10 cellular contexts compared by ENCODE assay signal in the genomic region with DNA sequence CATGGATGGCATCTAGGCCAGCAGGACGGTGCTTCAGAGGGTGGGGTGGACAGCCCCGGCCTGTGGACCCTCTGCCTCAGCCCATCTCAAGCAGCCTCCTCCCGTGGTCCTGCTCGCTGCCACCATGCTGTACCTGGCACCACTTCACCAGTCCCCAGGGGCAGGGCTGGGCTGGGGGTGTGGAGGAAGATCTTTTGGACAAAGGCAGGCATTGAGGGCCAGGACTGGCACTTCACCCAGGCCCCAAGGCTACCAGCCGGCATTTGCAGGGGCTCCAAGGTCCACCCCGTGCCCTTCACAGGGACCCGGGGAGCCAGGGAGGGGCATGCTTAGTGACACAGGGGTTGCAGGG. TPM values are rescaled to one million over a fixed set of nuclear protein-coding genes. Genes with fewer than 3 reads are reported as not detected.
A peak's percentile ranks its signal among the peaks of the same experiment; 100 is the strongest.
DNase-seq lines count a peak whose midpoint lies in the region; ATAC-seq, FAIRE-seq and TF ChIP-seq lines count a peak whose summit lies in the region.
"Had no signal": no experiment of that assay in that cellular context is flagged by ENCODE, and none has a peak within 500 bp of the region (broad histone marks: within the 10 kb centered on the region; RNA-seq: fewer than 3 reads in every experiment).

No MANE protein-coding gene starts in this region.

- intact Hi-C loops in mammary epithelial cell (cut with micrococcal nuclease), result loop anchor here (1.0 kb wide), 5 partner anchors 30 to 287 kb away; partner anchors contain the start of genes IDH3G and SSR4

- H3K36me3 ChIP-seq in mammary epithelial cell (ENCODE audit: insufficient read depth, low read length) (no peaks in the 10 kb centered on the region), rectal smooth muscle tissue (ENCODE audit: control insufficient read depth, insufficient read depth, low read length) (no peaks in the 10 kb centered on the region)

- peak overlapping the region; percentile 25 to 68 (median 66) for H3K4me3 ChIP-seq in mammary epithelial cell (replicated peaks in 1 of 3; ENCODE audit: insufficient read depth in 1 of 3, low read depth in 2 of 3, low read length in 3 of 3)
- H3K4me3 ChIP-seq in rectal smooth muscle tissue (ENCODE audit: low read length), result peak overlapping the region; percentile 46

- H3K9ac ChIP-seq in mammary epithelial cell (ENCODE audit: insufficient read depth, low read length) (no peak overlapping the region), rectal smooth muscle tissue (ENCODE audit: low read length) (no peak overlapping the region)

- H3K4me2 ChIP-seq in mammary epithelial cell (ENCODE audit: insufficient read depth, low read depth, low read length), result peak overlapping the region; percentile 94

- no peak for ATAC-seq in GM18520 (IDR thresholded peaks at IDR 0.05; ENCODE audit: unreplicated experiment)

- peak; percentile 19 for DNase-seq in GM12892 (ENCODE audit: insufficient read length)
- no peak for DNase-seq in mammary epithelial cell
- no peak for DNase-seq in NCI-H2107 treated with DMSO at 0.1 percent for 48 hours (lab: John Stamatoyannopoulos, UW; ENCODE audit: unreplicated experiment)
- no peak for DNase-seq in effector CD8-positive, alpha-beta T cell (lab: John Stamatoyannopoulos, UW)
- DNase-seq: DND-41; KBM-7; stimulated activated naive CD4-positive, alpha-beta T cell treated with Interleukin-2 at 50 U/mL for 16 hours; T1000 had no signal

- peaks cover 30% of the 10 kb centered on the region for H3K4me1 ChIP-seq in mammary epithelial cell (ENCODE audit: insufficient read depth, low read length)
- H3K4me1 ChIP-seq in rectal smooth muscle tissue (ENCODE audit: control insufficient read depth, insufficient read depth, low read length), result peaks cover 4% of the 10 kb centered on the region

- dilution Hi-C loops in mammary epithelial cell (cut with HindIII; ENCODE audit: low sequenced_read_pairs), result no loop called here

- H3K27ac ChIP-seq in mammary epithelial cell (ENCODE audit: insufficient read depth, low read depth, low read length), result no peak overlapping the region
- peak overlapping the region; percentile 79 for H3K27ac ChIP-seq in rectal smooth muscle tissue (ENCODE audit: low read depth, low read length)

- TF ChIP-seq POLR2A in GM12892 (IDR thresholded peaks at IDR 0.05; ENCODE audit: low read depth, low read length), result no peak

- 53% methylated on average over 2 of the region's 7 CpGs for WGBS in mammary epithelial cell (ENCODE audit: low coverage, missing lambda C conversion rate)

- no peak for TF ChIP-seq CTCF in mammary epithelial cell (conservative IDR thresholded peaks at IDR 0.05 in 1 of 2, IDR thresholded peaks at IDR 0.05 in 1 of 2; ENCODE audit: extremely low read depth in 1 of 2, insufficient read depth in 1 of 2, low read depth in 1 of 2, low read length in 2 of 2)

- H3K27me3 ChIP-seq in mammary epithelial cell (ENCODE audit: insufficient read depth, low read length) (no peaks in the 10 kb centered on the region), rectal smooth muscle tissue (ENCODE audit: control insufficient read depth, insufficient read depth, low read length) (no peaks in the 10 kb centered on the region)

- FAIRE-seq in GM12892 (lab: Jason Lieb, UNC), result no peak

- no peaks in the 10 kb centered on the region for H3K9me3 ChIP-seq in mammary epithelial cell (replicated peaks; ENCODE audit: insufficient read depth, low read length)

- CTCF ChIA-PET in mammary epithelial cell (lab: Charles Lee; ENCODE audit: low non-redundant PET), result no interaction called here

- in situ Hi-C loops in mammary epithelial cell (cut with MboI; ENCODE audit: low sequenced_read_pairs in 2 of 2), result loop anchor here in 1 of 2 donors (25.0 kb wide), 1 partner anchor 198 kb away; the partner anchor contains the start of genes HCFC1 and TMEM187

- peaks cover 15% of the 10 kb centered on the region for H3K79me2 ChIP-seq in mammary epithelial cell (ENCODE audit: insufficient read depth, low read length)

- no TSS peak for BruUV-seq in mammary epithelial cell (replicated peaks; lab: Mats Ljungman, UMichigan)

- H4K20me1 ChIP-seq in mammary epithelial cell (ENCODE audit: insufficient read depth, low read length), result no peaks in the 10 kb centered on the region

- no peak overlapping the region for H2AFZ ChIP-seq in mammary epithelial cell (ENCODE audit: low read depth, low read length)

RNA-seq across cellular contexts. Expression of gene PLXNB3, which starts 0.7 kb away (rescaled TPM):
- polyA plus RNA-seq in GM12892 (2012; ENCODE audit: missing spikeins), result not detected
- total RNA-seq in mammary epithelial cell, result 10 to 100 TPM; 15.2 to 24.6 TPM
- polyA plus RNA-seq in mammary epithelial cell, result 12.0 TPM
- polyA minus RNA-seq in mammary epithelial cell, result 3.6 TPM

RNA-seq across cellular contexts. Expression of gene SRPK3, which starts 16.1 kb away (rescaled TPM):
- 0.32 TPM for polyA plus RNA-seq in GM12892 (2012; ENCODE audit: missing spikeins)
- total RNA-seq in mammary epithelial cell, result under 1 TPM; 0.09 to 0.33 TPM
- polyA plus RNA-seq in mammary epithelial cell, result 0.10 TPM
- not detected for polyA minus RNA-seq in mammary epithelial cell

RNA-seq across cellular contexts. Expression of gene IDH3G, which starts 29.4 kb away (rescaled TPM):
- polyA plus RNA-seq in GM12892 (2012; ENCODE audit: missing spikeins), result 33.2 TPM
- total RNA-seq in mammary epithelial cell, result 10 to 100 TPM; 40.5 to 54.9 TPM
- 89.3 TPM for polyA plus RNA-seq in mammary epithelial cell
- 76.4 TPM for polyA minus RNA-seq in mammary epithelial cell

RNA-seq across cellular contexts. Expression of gene SSR4, which starts 29.7 kb away (rescaled TPM):
- 239 TPM for polyA plus RNA-seq in GM12892 (2012; ENCODE audit: missing spikeins)
- total RNA-seq in mammary epithelial cell, result 100 to 1,000 TPM; 104 to 173 TPM
- polyA plus RNA-seq in mammary epithelial cell, result 276 TPM
- 111 TPM for polyA minus RNA-seq in mammary epithelial cell

RNA-seq across cellular contexts. Expression of gene ABCD1, which starts 40.1 kb away (rescaled TPM):
- polyA plus RNA-seq in GM12892 (2012; ENCODE audit: missing spikeins), result 0.47 TPM
- 1 to 10 TPM; 4.0 to 5.7 TPM for total RNA-seq in mammary epithelial cell
- polyA plus RNA-seq in mammary epithelial cell, result 1.7 TPM
- polyA minus RNA-seq in mammary epithelial cell, result 22.6 TPM
